In genomic region chr6:105909084-105909483, GRCh38 we compare ENCODE assay signal across 1 cellular context.
TF ChIP-seq lines count a peak whose summit lies in the region.

No MANE protein-coding gene starts in this region.

TF ChIP-seq in HepG2, 621 proteins besides CTCF, POLR2A, EP300 and RAD21 (continued from another document):
- TF ChIP-seq HNF4G (IDR thresholded peaks at IDR 0.05; ENCODE audit: borderline replicate concordance, low read depth, low read length) (no peak), HNF4G (CRISPR knock-in tag; IDR thresholded peaks at IDR 0.05; ENCODE audit: borderline replicate concordance, low read depth) (no peak), ZNF737 (CRISPR knock-in tag; IDR thresholded peaks at IDR 0.05; ENCODE audit: borderline replicate concordance) (no peak), PRDM10 (CRISPR knock-in tag; IDR thresholded peaks at IDR 0.05; ENCODE audit: low read depth) (no peak), PRDM4 (CRISPR knock-in tag; IDR thresholded peaks at IDR 0.05; ENCODE audit: borderline replicate concordance) (no peak), TEF (CRISPR knock-in tag; IDR thresholded peaks at IDR 0.05) (no peak), THAP9 (CRISPR knock-in tag; IDR thresholded peaks at IDR 0.05; ENCODE audit: borderline replicate concordance) (no peak), DMAP1 (CRISPR knock-in tag; IDR thresholded peaks at IDR 0.05) (no peak), DR1 (CRISPR knock-in tag; IDR thresholded peaks at IDR 0.05) (no peak), THRA (CRISPR knock-in tag; IDR thresholded peaks at IDR 0.05; ENCODE audit: borderline replicate concordance) (no peak), ZNF747 (CRISPR knock-in tag; IDR thresholded peaks at IDR 0.05; ENCODE audit: borderline replicate concordance) (no peak), ELF3 (CRISPR knock-in tag; IDR thresholded peaks at IDR 0.05) (no peak), YY1 (IDR thresholded peaks at IDR 0.05; ENCODE audit: insufficient read depth, insufficient replicate concordance, low read depth, low read length) (no peak), ZNF781 (CRISPR knock-in tag; IDR thresholded peaks at IDR 0.05; ENCODE audit: borderline replicate concordance, not compliant biosample characterization) (no peak), E2F2 (CRISPR knock-in tag; IDR thresholded peaks at IDR 0.05; ENCODE audit: borderline replicate concordance) (no peak)
